Comparison of ENCODE assay signal across 9 cellular contexts in the genomic region with DNA sequence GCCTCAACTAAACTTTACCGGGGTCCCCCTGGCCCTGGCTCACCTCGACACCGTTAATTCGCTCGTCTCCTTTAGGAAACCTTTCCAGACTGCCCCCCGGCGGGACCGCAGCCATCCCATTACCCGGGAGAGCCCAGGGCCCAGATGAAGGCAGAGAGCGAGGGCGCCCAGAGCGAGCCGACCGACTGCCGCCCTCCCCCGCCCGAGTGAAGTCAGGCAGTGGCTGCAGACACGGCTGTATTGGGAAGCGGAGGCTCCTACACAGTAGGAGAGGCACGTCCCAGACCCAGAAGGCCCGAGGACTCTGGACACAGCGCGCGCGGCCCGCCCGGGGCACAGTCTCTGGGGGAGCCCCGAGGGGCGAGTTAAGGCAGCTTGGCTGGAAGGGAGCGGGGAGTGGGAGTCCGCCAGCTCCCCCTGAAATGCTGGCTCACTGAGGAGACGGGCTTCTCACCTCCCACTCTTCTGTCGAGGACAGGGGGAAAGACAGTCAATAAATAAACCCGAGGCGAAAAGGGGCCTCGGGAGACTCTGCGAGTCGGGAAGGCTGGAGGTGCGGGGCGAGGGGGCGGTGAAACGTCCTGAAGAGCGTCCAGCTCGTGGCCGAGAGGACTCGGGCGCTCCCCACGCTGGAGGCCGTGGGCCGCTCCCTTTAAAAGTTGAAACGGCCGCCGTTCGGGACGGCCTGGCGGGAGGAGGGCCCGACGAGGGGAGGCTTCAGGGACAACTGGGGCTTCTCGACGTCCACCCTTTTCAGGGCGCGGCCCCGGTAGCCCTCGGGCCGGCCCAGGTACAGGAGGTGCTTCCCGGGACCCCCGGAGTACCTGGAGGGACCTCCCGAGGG. TPM values are rescaled to one million over a fixed set of nuclear protein-coding genes. Genes with fewer than 3 reads are reported as not detected.
DNase-seq lines count a peak whose midpoint lies in the region; ATAC-seq and TF ChIP-seq lines count a peak whose summit lies in the region.
"Had no signal": no experiment of that assay in that cellular context is flagged by ENCODE, and none has a peak within 500 bp of the region (broad histone marks: within the 10 kb centered on the region; RNA-seq: fewer than 3 reads in every experiment).

No MANE protein-coding gene starts in this region.

- ATAC-seq in HG02610 (IDR thresholded peaks at IDR 0.05; ENCODE audit: unreplicated experiment) = no peak

- no peaks in the 10 kb centered on the region for H3K9me3 Mint-ChIP-seq in activated naive CD4-positive, alpha-beta T cell treated with anti-CD3 and anti-CD28 coated beads, Interleukin-2, amount 10 ng/mL, durations not matched to agents 7 days and 5 days
- H3K9me3 Mint-ChIP-seq in endothelial cell (ENCODE audit: unreplicated experiment) = no peaks in the 10 kb centered on the region

- peak overlapping the region; percentile 59 for H3K4me3 Mint-ChIP-seq in activated naive CD4-positive, alpha-beta T cell treated with anti-CD3 and anti-CD28 coated beads, Interleukin-2, amount 10 ng/mL, durations not matched to agents 7 days and 5 days
- peak overlapping the region; percentile 35 for H3K4me3 Mint-ChIP-seq in endothelial cell (ENCODE audit: unreplicated experiment)

- intact Hi-C loops in vagina (cut with DNase I) = no loop called here

- CTCF ChIA-PET in activated naive CD4-positive, alpha-beta T cell treated with anti-CD3 and anti-CD28 coated beads, Interleukin-2, amount 10 ng/mL, durations not matched to agents 7 days and 5 days (lab: Charles Lee) = interaction anchor here (0.9 to 1.0 kb wide), 2 partner anchors 23 to 32 kb away, joined by 3 to 6 read pairs; no protein-coding TSS in a partner anchor

- H3K9ac ChIP-seq in mucosa of stomach (ENCODE audit: low read length) = peak overlapping the region; percentile 51

- H3K4me1 ChIP-seq in mucosa of stomach (ENCODE audit: control insufficient read depth, insufficient read depth, low read length) (peaks cover 11% of the 10 kb centered on the region), vagina (peaks cover 19% of the 10 kb centered on the region)

- no peak overlapping the region for H3K27ac Mint-ChIP-seq in activated naive CD4-positive, alpha-beta T cell treated with anti-CD3 and anti-CD28 coated beads, Interleukin-2, amount 10 ng/mL, durations not matched to agents 7 days and 5 days
- H3K27ac Mint-ChIP-seq in endothelial cell (ENCODE audit: unreplicated experiment) = peak overlapping the region; percentile 85

- H3K27me3 Mint-ChIP-seq in activated naive CD4-positive, alpha-beta T cell treated with anti-CD3 and anti-CD28 coated beads, Interleukin-2, amount 10 ng/mL, durations not matched to agents 7 days and 5 days = peaks cover 39% of the 10 kb centered on the region
- H3K27me3 Mint-ChIP-seq in endothelial cell (ENCODE audit: unreplicated experiment) = peaks cover 18% of the 10 kb centered on the region

- H3K36me3 Mint-ChIP-seq in activated naive CD4-positive, alpha-beta T cell treated with anti-CD3 and anti-CD28 coated beads, Interleukin-2, amount 10 ng/mL, durations not matched to agents 7 days and 5 days = no peaks in the 10 kb centered on the region
- peaks cover 29% of the 10 kb centered on the region for H3K36me3 Mint-ChIP-seq in endothelial cell (ENCODE audit: low read depth, unreplicated experiment)

- peaks cover 34% of the 10 kb centered on the region for H3K27me3 ChIP-seq in mucosa of stomach (ENCODE audit: control insufficient read depth, insufficient read depth, low read length)
- H3K27me3 ChIP-seq in vagina = no peaks in the 10 kb centered on the region

- no peaks in the 10 kb centered on the region for H3K9me3 ChIP-seq in mucosa of stomach (ENCODE audit: control insufficient read depth, low read length)
- no peaks in the 10 kb centered on the region for H3K9me3 ChIP-seq in vagina

- H3K36me3 ChIP-seq in mucosa of stomach (ENCODE audit: control insufficient read depth, insufficient read depth, low read length) = no peaks in the 10 kb centered on the region
- H3K36me3 ChIP-seq in vagina = no peaks in the 10 kb centered on the region

- H3K4me3 ChIP-seq in mucosa of stomach (ENCODE audit: low read length) (peak overlapping the region; percentile 36), vagina (peak overlapping the region; percentile 46 to 50)

- no peak for DNase-seq in activated naive CD4-positive, alpha-beta T cell treated with anti-CD3 and anti-CD28 coated beads, Interleukin-2, amount 10 ng/mL, durations not matched to agents 7 days and 5 days
- no peak for DNase-seq in activated naive CD4-positive, alpha-beta T cell (lab: John Stamatoyannopoulos, UW)
- peak; percentile 52 for DNase-seq in endothelial cell (ENCODE audit: low spot score)
- no peak for DNase-seq in vagina (ENCODE audit: extremely low spot score in 2 of 2)
- DNase-seq in middle frontal gyrus (ENCODE audit: extremely low spot score, low spot score) = no peak
- no peak for DNase-seq in OCI-M2 (lab: John Stamatoyannopoulos, UW; ENCODE audit: unreplicated experiment)

- H3K27ac ChIP-seq in vagina = peak overlapping the region; percentile 71

- no peak for TF ChIP-seq CTCF in endothelial cell (IDR thresholded peaks at IDR 0.05; ENCODE audit: unreplicated experiment)
- TF ChIP-seq CTCF in vagina (IDR thresholded peaks at IDR 0.05) = no peak

- no peak for TF ChIP-seq POLR2A in vagina (IDR thresholded peaks at IDR 0.05)

- H3K4me1 Mint-ChIP-seq in activated naive CD4-positive, alpha-beta T cell treated with anti-CD3 and anti-CD28 coated beads, Interleukin-2, amount 10 ng/mL, durations not matched to agents 7 days and 5 days = peaks cover 23% of the 10 kb centered on the region
- H3K4me1 Mint-ChIP-seq in endothelial cell (ENCODE audit: unreplicated experiment) = peaks cover 21% of the 10 kb centered on the region

RNA-seq across cellular contexts. Expression of a gene that starts 14.4 kb away (rescaled TPM):
- total RNA-seq in endothelial cell (ENCODE audit: unreplicated experiment) (214 TPM), vagina (10.1 TPM)

RNA-seq across cellular contexts. Expression of a gene that starts 24.4 kb away (rescaled TPM):
- total RNA-seq in endothelial cell (ENCODE audit: unreplicated experiment) (1.6 TPM), vagina (7.6 TPM)
- total RNA-seq: SK-MEL-5 had no signal

RNA-seq across cellular contexts. Expression of a gene that starts 33.6 kb away (rescaled TPM):
- 7.5 TPM for total RNA-seq in endothelial cell (ENCODE audit: unreplicated experiment)
- 21.1 TPM for total RNA-seq in vagina

RNA-seq across cellular contexts. Expression of a gene that starts 33.9 kb away (rescaled TPM):
- total RNA-seq in endothelial cell (ENCODE audit: unreplicated experiment) (48.3 TPM), vagina (22.1 TPM)

RNA-seq across cellular contexts. Expression of a gene that starts 43.7 kb away (rescaled TPM):
- total RNA-seq in endothelial cell (ENCODE audit: unreplicated experiment) = 1.1 TPM
- 2.2 TPM for total RNA-seq in vagina

Comparison
In these comparisons a context has a peak if more than half of its experiments do, and no peak if none do; other contexts are left out.
1. RNA of a gene that starts 14.4 kb away (total RNA-seq): 214 TPM in endothelial cell (single experiment); 10.1 TPM in vagina (single experiment); every median in the first group is over 10 times any median in the second.